ENCODE assay signal across 8 cellular contexts in genomic region chr1:12161662-12162458, GRCh38. TPM values are rescaled to one million over a fixed set of nuclear protein-coding genes. Genes with fewer than 3 reads are reported as not detected.
A peak's percentile ranks its signal among the peaks of the same experiment; 100 is the strongest.
DNase-seq lines count a peak whose midpoint lies in the region; ATAC-seq and TF ChIP-seq lines count a peak whose summit lies in the region.

No MANE protein-coding gene starts in this region.

- no peaks in the 10 kb centered on the region for H3K9me3 Mint-ChIP-seq in activated B cell treated with CpG ODN at 0.5 μM for 24 hours
- H3K9me3 Mint-ChIP-seq in central memory CD8-positive, alpha-beta T cell = no peaks in the 10 kb centered on the region

- in situ Hi-C loops in IMR-90 (cut with MboI; ENCODE audit: low sequenced_read_pairs) = no loop called here

- peak overlapping the region; percentile 91 for H3K27ac Mint-ChIP-seq in activated B cell treated with CpG ODN at 0.5 μM for 24 hours
- H3K27ac Mint-ChIP-seq in central memory CD8-positive, alpha-beta T cell (ENCODE audit: low read depth) = peak overlapping the region; percentile 95

- peak overlapping the region; percentile 94 for H2BK120ac ChIP-seq in IMR-90 (ENCODE audit: low read depth, low read length)

- H3K4me1 ChIP-seq in IMR-90 (ENCODE audit: control insufficient read depth, insufficient read depth, low read length) = peaks cover 22% of the 10 kb centered on the region

- H2BK15ac ChIP-seq in IMR-90 (ENCODE audit: low read depth, low read length) = peak overlapping the region; percentile 85; the same call in 2 of the 3 replicates

- POLR2A ChIA-PET in IMR-90 (lab: Charles Lee; ENCODE audit: unreplicated experiment) (interaction anchor here (0.6 kb wide), 1 partner anchor 86 kb away, joined by 4 read pairs; no protein-coding TSS in a partner anchor), activated B cell treated with CpG ODN at 0.5 μM for 24 hours (lab: Charles Lee) (interaction anchor here (0.6 to 10.9 kb wide), 16 partner anchors 10 to 253 kb away, joined by 3 to 187 read pairs (median 5); no protein-coding TSS in a partner anchor)

- H2AK9ac ChIP-seq in IMR-90 (replicated peaks; ENCODE audit: low read depth, low read length, poor library complexity) = peak overlapping the region; percentile 86

- H2AFZ ChIP-seq in IMR-90 (replicated peaks; ENCODE audit: low read length, poor library complexity) = peak overlapping the region; percentile 80

- H4K20me1 ChIP-seq in IMR-90 (ENCODE audit: insufficient read depth, low read length) = no peaks in the 10 kb centered on the region

- CTCF ChIA-PET in IMR-90 (lab: Yijun Ruan, JAX) (no interaction called here), activated B cell treated with CpG ODN at 0.5 μM for 24 hours (lab: Charles Lee) (interaction anchor here (0.8 to 2.6 kb wide), 5 partner anchors 10 to 38 kb away, joined by 3 to 19 read pairs (median 3); no protein-coding TSS in a partner anchor)

- intact Hi-C loops in IMR-90 (cut with micrococcal nuclease) (no loop called here), activated B cell treated with CpG ODN at 0.5 μM for 24 hours (cut with micrococcal nuclease) (loop anchor here (1.0 to 5.0 kb wide), 2 partner anchors 10 to 355 kb away; partner anchors contain the start of genes CLCN6 and MTHFR)

- peak; percentile 89 for DNase-seq in DMS79 treated with DMSO at 0.1 percent for 48 hours (lab: John Stamatoyannopoulos, UW)
- DNase-seq in IMR-90 = peak; percentile 94
- DNase-seq in activated B cell treated with CpG ODN at 0.5 μM for 24 hours = peak; percentile 55
- DNase-seq in central memory CD8-positive, alpha-beta T cell (ENCODE audit: low spot score in 2 of 2) = peak; percentile 51 to 73
- DNase-seq in medulla oblongata (ENCODE audit: extremely low spot score) = peak; percentile 85
- DNase-seq in stimulated activated CD8-positive, alpha-beta memory T cell treated with anti-CD3 and anti-CD28 coated beads, Interleukin-4, amount 100 ng/mL, for 4 hours (ENCODE audit: low read depth in 2 of 2, low spot score in 1 of 2) = peak; percentile 50 to 72
- no peak for DNase-seq in NCI-H1930 (lab: John Stamatoyannopoulos, UW)

- no peak overlapping the region for H3K4me3 ChIP-seq in IMR-90 (ENCODE audit: insufficient read depth, low read depth, low read length)

- dilution Hi-C loops in IMR-90 (cut with HindIII; ENCODE audit: low sequenced_read_pairs, unreplicated experiment) = no loop called here

- TF ChIP-seq RAD21 in IMR-90 (IDR thresholded peaks at IDR 0.05; ENCODE audit: low read length) = no peak

- H3K14ac ChIP-seq in IMR-90 (replicated peaks; ENCODE audit: low read depth, low read length) = peak overlapping the region; percentile 85

- H3K27me3 ChIP-seq in IMR-90 (ENCODE audit: control insufficient read depth, insufficient read depth, low read length) = no peaks in the 10 kb centered on the region

- peak overlapping the region; percentile 70 for H3K27ac ChIP-seq in IMR-90 (ENCODE audit: insufficient read depth, low read length)

- H4K5ac ChIP-seq in IMR-90 (ENCODE audit: low read depth, low read length) = peak overlapping the region; percentile 45

- ATAC-seq in GM21515 (IDR thresholded peaks at IDR 0.05; ENCODE audit: unreplicated experiment) (peak; percentile 73), IMR-90 (ENCODE audit: low read depth) (peak; percentile 83), activated B cell treated with CpG ODN at 0.5 μM for 24 hours (ENCODE audit: low read depth) (peak; percentile 78)
- peak; percentile 96 for ATAC-seq in central memory CD8-positive, alpha-beta T cell (replicated peaks; ENCODE audit: extremely low read depth, poor library complexity, severe bottlenecking)

- peak overlapping the region; percentile 91 for H4K91ac ChIP-seq in IMR-90 (ENCODE audit: insufficient read depth, low read depth, low read length)

- no peaks in the 10 kb centered on the region for H3K36me3 ChIP-seq in IMR-90 (ENCODE audit: control insufficient read depth, insufficient read depth, low read length)

- H3K4ac ChIP-seq in IMR-90 (ENCODE audit: low read depth, low read length) = peak overlapping the region; percentile 95

- TF ChIP-seq CTCF in IMR-90 (conservative IDR thresholded peaks at IDR 0.05; ENCODE audit: low read depth, low read length) (no peak), activated B cell treated with CpG ODN at 0.5 μM for 24 hours (IDR thresholded peaks at IDR 0.05) (no peak)

- no peaks in the 10 kb centered on the region for H3K9me3 ChIP-seq in IMR-90 (ENCODE audit: control insufficient read depth, insufficient read depth, low read length)

- H3K9me1 ChIP-seq in IMR-90 (ENCODE audit: insufficient read depth, low read length) = peaks cover 17% of the 10 kb centered on the region

- TF ChIP-seq POLR2A in IMR-90 (IDR thresholded peaks at IDR 0.05; ENCODE audit: low read depth, low read length) = no peak

- H2AK5ac ChIP-seq in IMR-90 (ENCODE audit: low read depth, low read length) = peak overlapping the region; percentile 95

- peak overlapping the region; percentile 53 to 77 for H4K8ac ChIP-seq in IMR-90 (ENCODE audit: low read depth in 2 of 2, low read length in 2 of 2)

- no peaks in the 10 kb centered on the region for H3K36me3 Mint-ChIP-seq in activated B cell treated with CpG ODN at 0.5 μM for 24 hours (ENCODE audit: low read depth)
- H3K36me3 Mint-ChIP-seq in central memory CD8-positive, alpha-beta T cell (ENCODE audit: insufficient read depth) = peaks cover 10% of the 10 kb centered on the region

- H3K4me2 ChIP-seq in IMR-90 (ENCODE audit: low read depth, low read length) = no peak overlapping the region

- H3K23ac ChIP-seq in IMR-90 (ENCODE audit: low read depth, low read length) = peak overlapping the region; percentile 69

- H3K9ac ChIP-seq in IMR-90 (ENCODE audit: low read depth, low read length) = no peak overlapping the region

- H3K27me3 Mint-ChIP-seq in activated B cell treated with CpG ODN at 0.5 μM for 24 hours = no peaks in the 10 kb centered on the region
- H3K27me3 Mint-ChIP-seq in central memory CD8-positive, alpha-beta T cell = no peaks in the 10 kb centered on the region

- H3K4me1 Mint-ChIP-seq in activated B cell treated with CpG ODN at 0.5 μM for 24 hours = peaks cover 74% of the 10 kb centered on the region
- H3K4me1 Mint-ChIP-seq in central memory CD8-positive, alpha-beta T cell = peaks cover 86% of the 10 kb centered on the region

- H3K4me3 Mint-ChIP-seq in activated B cell treated with CpG ODN at 0.5 μM for 24 hours = peak overlapping the region; percentile 63
- H3K4me3 Mint-ChIP-seq in central memory CD8-positive, alpha-beta T cell = peak overlapping the region; percentile 70

- no peaks in the 10 kb centered on the region for H3K79me1 ChIP-seq in IMR-90 (ENCODE audit: low read depth in 1 of 2, low read length in 2 of 2)

- peak overlapping the region; percentile 75; the same call in 1 of the 2 replicates for H3K56ac ChIP-seq in IMR-90 (ENCODE audit: extremely low read depth, insufficient read depth, low read length)

- peak overlapping the region; percentile 35 for H2BK5ac ChIP-seq in IMR-90 (ENCODE audit: low read depth, low read length, poor library complexity, severe bottlenecking)

- peak overlapping the region; percentile 93 for H2BK20ac ChIP-seq in IMR-90 (ENCODE audit: low read depth, low read length)

- BruUV-seq in IMR-90 (replicated peaks; lab: Mats Ljungman, UMichigan) = no TSS peak

- 11% methylated on average over 3 of the region's 9 CpGs; no CpG with 5 or more reads in 1 of the 2 experiments for WGBS in IMR-90 (ENCODE audit: extremely low coverage in 2 of 2, insufficient read length in 1 of 2), 2 experiments

- H3K18ac ChIP-seq in IMR-90 (ENCODE audit: low read depth, low read length) = peak overlapping the region; percentile 43

TF ChIP-seq in IMR-90, 13 proteins besides CTCF, POLR2A, EP300 and RAD21:
- TF ChIP-seq FOS (IDR thresholded peaks at IDR 0.05; ENCODE audit: low read depth, low read length) (peak; percentile 90), SMC3 (IDR thresholded peaks at IDR 0.05; ENCODE audit: low read depth, low read length) (no peak), MAFK (IDR thresholded peaks at IDR 0.05; ENCODE audit: low read depth, low read length) (peak; percentile 45; the same call in 1 of the 2 replicates), RFX5 (IDR thresholded peaks at IDR 0.05; ENCODE audit: low read depth, low read length) (no peak), BHLHE40 (IDR thresholded peaks at IDR 0.05; ENCODE audit: low read depth, low read length) (peak; percentile 75)

RNA-seq across cellular contexts. Expression of gene TNFRSF1B, which starts 4.9 kb away (rescaled TPM):
- 4.3 and 5.0 TPM in 2 replicates for total RNA-seq in IMR-90 (2012; rRNA removed)
- polyA plus RNA-seq in IMR-90 (2012; rRNA removed) = 8.6 and 8.9 TPM in 2 replicates
- polyA plus RNA-seq in IMR-90 (2012; cell fraction: cytosol; rRNA removed) = 6.3 and 11.9 TPM in 2 replicates
- polyA plus RNA-seq in IMR-90 (2012; cell fraction: nucleus; rRNA removed; ENCODE audit: low replicate concordance) = 4.3 and 6.7 TPM in 2 replicates
- 89.0 and 98.6 TPM in 2 replicates for total RNA-seq in activated B cell treated with CpG ODN at 0.5 μM for 24 hours

Comparison
In these comparisons a context has a peak if more than half of its experiments do, and no peak if none do; other contexts are left out.
1. DNase-seq: peak in DMS79 treated with DMSO at 0.1 percent for 48 hours (single experiment), IMR-90 (single experiment), activated B cell treated with CpG ODN at 0.5 μM for 24 hours (single experiment), central memory CD8-positive, alpha-beta T cell (2 of 2), medulla oblongata (single experiment) and stimulated activated CD8-positive, alpha-beta memory T cell treated with anti-CD3 and anti-CD28 coated beads, Interleukin-4, amount 100 ng/mL, for 4 hours (2 of 2); none in NCI-H1930 (0 of 2).
2. RNA of gene TNFRSF1B, which starts 4.9 kb away (total RNA-seq): 89.0 to 98.6 TPM in activated B cell treated with CpG ODN at 0.5 μM for 24 hours; 4.3 to 5.0 TPM in IMR-90; every median in the first group is over 10 times any median in the second.
3. Peak in every context shown above with its lines, with median percentiles within 50 percentile points of each other: ATAC-seq.